38 cellular contexts compared by ENCODE assay signal in the genomic region with DNA sequence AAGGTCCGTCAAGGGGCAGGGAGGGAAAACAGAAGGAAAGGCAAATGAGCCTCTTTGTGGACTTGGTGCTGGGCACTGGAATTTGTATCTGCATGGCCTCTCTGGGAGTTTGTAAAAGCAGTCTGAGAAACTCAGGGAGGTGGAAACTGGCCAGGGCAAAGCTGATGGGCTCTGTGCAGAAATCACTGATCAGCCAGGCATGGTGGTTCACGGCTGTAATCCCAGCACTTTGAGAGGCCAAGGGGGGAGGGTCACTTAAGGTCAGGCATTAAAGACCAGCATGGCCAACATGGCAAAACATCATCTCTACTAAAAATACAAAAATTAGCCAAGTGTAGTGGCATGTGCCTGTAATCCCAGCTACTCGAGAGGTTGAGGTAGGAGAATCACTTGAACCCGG.
"Had no signal": no experiment of that assay in that cellular context is flagged by ENCODE, and none has a peak within 500 bp of the region (broad histone marks: within the 10 kb centered on the region; RNA-seq: fewer than 3 reads in every experiment).

No MANE protein-coding gene starts in this region.

- H3K4me3 Mint-ChIP-seq: activated B cell treated with CpG ODN at 0.5 μM for 24 hours; activated CD8-positive, alpha-beta T cell treated with anti-CD3 and anti-CD28 coated beads for 36 hours; activated naive CD4-positive, alpha-beta T cell treated with anti-CD3 and anti-CD28 coated beads for 36 hours; activated naive CD4-positive, alpha-beta T cell treated with anti-CD3 and anti-CD28 coated beads, Interleukin-2, amount 50 U/mL, for 24 hours; activated naive CD8-positive, alpha-beta T cell treated with anti-CD3 and anti-CD28 coated beads for 36 hours; activated naive CD8-positive, alpha-beta T cell treated with anti-CD3 and anti-CD28 coated beads, Interleukin-2, amount 50 U/mL, for 24 hours; activated T-helper 1 cell treated with anti-CD3 and anti-CD28 coated beads, Interleukin-12 subunit alpha, Interleukin-12 subunit beta, Interleukin-2, Interleukin-4 antibody, amounts not matched to agents 30 ng/mL and 10 ng/mL and 1 ng/mL, durations not matched to agents 14 hours and 24 hours and 36 hours; brain; dendritic cell treated with granulocyte-macrophage colony-stimulating factor and Interleukin-4, amounts not matched to agents 40 ng/mL and 50 ng/mL, for 4 days; T-helper 17 cell; T-helper 2 cell treated with Interferon-gamma antibody and Interleukin-4, amounts not matched to agents 5 μg/mL and 100 μg/mL, for 36 hours had no signal

- H3K36me3 Mint-ChIP-seq: activated naive CD4-positive, alpha-beta T cell treated with anti-CD3 and anti-CD28 coated beads, Interleukin-2, amount 50 U/mL, for 24 hours; activated naive CD8-positive, alpha-beta T cell treated with anti-CD3 and anti-CD28 coated beads for 36 hours; brain had no signal

- H3K27me3 Mint-ChIP-seq: activated B cell treated with CpG ODN at 0.5 μM for 24 hours; activated CD8-positive, alpha-beta T cell treated with anti-CD3 and anti-CD28 coated beads for 36 hours; activated naive CD4-positive, alpha-beta T cell treated with anti-CD3 and anti-CD28 coated beads, Interleukin-2, amount 50 U/mL, for 24 hours; activated naive CD8-positive, alpha-beta T cell treated with anti-CD3 and anti-CD28 coated beads for 36 hours; dendritic cell treated with granulocyte-macrophage colony-stimulating factor and Interleukin-4, amounts not matched to agents 40 ng/mL and 50 ng/mL, for 4 days had no signal

- H3K4me1 Mint-ChIP-seq: activated B cell treated with CpG ODN at 0.5 μM for 24 hours; activated naive CD4-positive, alpha-beta T cell treated with anti-CD3 and anti-CD28 coated beads, Interleukin-2, amount 50 U/mL, for 24 hours; activated naive CD8-positive, alpha-beta T cell treated with anti-CD3 and anti-CD28 coated beads for 36 hours; activated naive CD8-positive, alpha-beta T cell treated with anti-CD3 and anti-CD28 coated beads, Interleukin-2, amount 50 U/mL, for 24 hours; brain; T-helper 17 cell had no signal

- DNase-seq: activated B cell treated with CpG ODN at 0.5 μM for 24 hours; activated CD4-positive, alpha-beta T cell treated with anti-CD3 and anti-CD28 coated beads for 48 hours; activated CD4-positive, alpha-beta T cell treated with anti-CD3 and anti-CD28 coated beads, Interleukin-2, amount 50 U/mL, for 1 hour; activated CD4-positive, alpha-beta T cell treated with anti-CD3 and anti-CD28 coated beads, Interleukin-2, amount 50 U/mL, for 48 hours; activated CD8-positive, alpha-beta memory T cell treated with anti-CD3 and anti-CD28 coated beads for 24 hours; activated CD8-positive, alpha-beta T cell treated with anti-CD3 and anti-CD28 coated beads for 36 hours; activated effector memory CD4-positive, alpha-beta T cell treated with anti-CD3 and anti-CD28 coated beads, Interleukin-2, amount 50 U/mL, for 16 hours; activated naive CD4-positive, alpha-beta T cell treated with anti-CD3 and anti-CD28 coated beads for 36 hours; activated naive CD8-positive, alpha-beta T cell treated with anti-CD3 and anti-CD28 coated beads for 36 hours; activated naive CD8-positive, alpha-beta T cell treated with anti-CD3 and anti-CD28 coated beads, Interleukin-2, amount 50 U/mL, for 24 hours; activated T-cell treated with anti-CD3 and anti-CD28 coated beads, Interleukin-2, amount 50 U/mL, for 1 hour; activated T-cell treated with anti-CD3 and anti-CD28 coated beads, Interleukin-2, amount 50 U/mL, for 48 hours; amygdala; central memory CD4-positive, alpha-beta T cell; cerebellar nuclear complex; colonic mucosa; dorsolateral prefrontal cortex; effector memory CD4-positive, alpha-beta T cell; erythroblast; foreskin keratinocyte; gastrocnemius medialis; glutamatergic neuron; T-helper 1 cell; T-helper 17 cell; T1000; WERI-Rb-1 had no signal

- H3K27me3 ChIP-seq: adrenal gland, ascending aorta, breast epithelium, cardiac muscle cell, colonic mucosa, esophagus muscularis mucosa, foreskin keratinocyte, gastrocnemius medialis had no signal

- H3K4me1 ChIP-seq: adrenal gland, ascending aorta, breast epithelium, colonic mucosa, foreskin keratinocyte, gastrocnemius medialis had no signal

- H3K27ac Mint-ChIP-seq: activated B cell treated with CpG ODN at 0.5 μM for 24 hours; activated CD8-positive, alpha-beta T cell treated with anti-CD3 and anti-CD28 coated beads for 36 hours; activated naive CD4-positive, alpha-beta T cell treated with anti-CD3 and anti-CD28 coated beads for 36 hours; activated naive CD4-positive, alpha-beta T cell treated with anti-CD3 and anti-CD28 coated beads, Interleukin-2, amount 50 U/mL, for 24 hours; activated naive CD8-positive, alpha-beta T cell treated with anti-CD3 and anti-CD28 coated beads for 36 hours; activated naive CD8-positive, alpha-beta T cell treated with anti-CD3 and anti-CD28 coated beads, Interleukin-2, amount 50 U/mL, for 24 hours; activated T-helper 1 cell treated with anti-CD3 and anti-CD28 coated beads, Interleukin-12 subunit alpha, Interleukin-12 subunit beta, Interleukin-2, Interleukin-4 antibody, amounts not matched to agents 30 ng/mL and 10 ng/mL and 1 ng/mL, durations not matched to agents 14 hours and 24 hours and 36 hours; activated T-helper 2 cell treated with anti-CD3 and anti-CD28 coated beads, Interferon-gamma antibody, Interleukin-2, Interleukin-4, amounts not matched to agents 10 μg/mL and 5 μg/mL and 100 μg/mL, durations not matched to agents 14 hours and 24 hours and 36 hours; dendritic cell treated with granulocyte-macrophage colony-stimulating factor and Interleukin-4, amounts not matched to agents 40 ng/mL and 50 ng/mL, for 4 days; T-helper 17 cell; T-helper 2 cell treated with Interferon-gamma antibody and Interleukin-4, amounts not matched to agents 5 μg/mL and 100 μg/mL, for 36 hours had no signal

- ATAC-seq: activated CD4-positive, CD25-positive, alpha-beta regulatory T cell treated with anti-CD3 and anti-CD28 coated beads, Interleukin-2, amount 50 U/mL, for 24 hours; activated CD8-positive, alpha-beta T cell treated with anti-CD3 and anti-CD28 coated beads for 36 hours; activated naive CD8-positive, alpha-beta T cell treated with anti-CD3 and anti-CD28 coated beads, Interleukin-2, amount 50 U/mL, for 24 hours; foreskin keratinocyte; gastrocnemius medialis; T-helper 17 cell had no signal

- H3K4me3 ChIP-seq: adrenal gland, ascending aorta, breast epithelium, cardiac muscle cell, colonic mucosa, dorsolateral prefrontal cortex, esophagus muscularis mucosa, gastrocnemius medialis had no signal

- H3K9me3 Mint-ChIP-seq: activated CD8-positive, alpha-beta T cell treated with anti-CD3 and anti-CD28 coated beads for 36 hours; activated naive CD4-positive, alpha-beta T cell treated with anti-CD3 and anti-CD28 coated beads, Interleukin-2, amount 50 U/mL, for 24 hours; activated naive CD8-positive, alpha-beta T cell treated with anti-CD3 and anti-CD28 coated beads for 36 hours; activated naive CD8-positive, alpha-beta T cell treated with anti-CD3 and anti-CD28 coated beads, Interleukin-2, amount 50 U/mL, for 24 hours; activated T-helper 1 cell treated with anti-CD3 and anti-CD28 coated beads, Interleukin-12 subunit alpha, Interleukin-12 subunit beta, Interleukin-2, Interleukin-4 antibody, amounts not matched to agents 30 ng/mL and 10 ng/mL and 1 ng/mL, durations not matched to agents 14 hours and 24 hours and 36 hours had no signal

- H3K36me3 ChIP-seq: adrenal gland, ascending aorta, breast epithelium, cardiac muscle cell, colonic mucosa, esophagus muscularis mucosa, gastrocnemius medialis, WERI-Rb-1 had no signal

- H3K9me3 ChIP-seq: adrenal gland, ascending aorta, breast epithelium, colonic mucosa, esophagus muscularis mucosa, gastrocnemius medialis had no signal

- H3K27ac ChIP-seq: adrenal gland, ascending aorta, breast epithelium, cardiac muscle cell, colonic mucosa, dorsolateral prefrontal cortex, esophagus muscularis mucosa, foreskin keratinocyte, gastrocnemius medialis, WERI-Rb-1 had no signal
